Comparison of ENCODE assay signal across 8 cellular contexts in genomic region chr6:33318426-33319073, GRCh38. TPM values are rescaled to one million over a fixed set of nuclear protein-coding genes. Genes with fewer than 3 reads are reported as not detected.
DNase-seq lines count a peak whose midpoint lies in the region; ATAC-seq and TF ChIP-seq lines count a peak whose summit lies in the region.

No MANE protein-coding gene starts in this region.

- no peaks in the 10 kb centered on the region for H3K9me3 ChIP-seq in adrenal gland (replicated peaks in 1 of 3)
- no peaks in the 10 kb centered on the region for H3K9me3 ChIP-seq in liver (ENCODE audit: control insufficient read depth in 4 of 4, low read length in 3 of 4)
- no peaks in the 10 kb centered on the region for H3K9me3 ChIP-seq in thoracic aorta

- peak overlapping the region; percentile 96 for H3K4me3 Mint-ChIP-seq in activated CD4-positive, alpha-beta T cell treated with anti-CD3 and anti-CD28 coated beads, Interleukin-2, amount 10 ng/mL, durations not matched to agents 24 days and 14 days

- H3K27ac ChIP-seq in adrenal gland (peak overlapping the region; percentile 72 to 90 (median 78)), liver (ENCODE audit: low read depth in 1 of 2, low read length in 2 of 2) (peak overlapping the region; percentile 75 to 89), thoracic aorta (peak overlapping the region; percentile 66 to 75)

- H3K4me3 ChIP-seq in adrenal gland (peak overlapping the region in 2 of 4 donors; percentile 35 to 58), liver (ENCODE audit: low read depth in 1 of 3, low read length in 3 of 3) (peak overlapping the region in 1 of 3 donors; percentile 68), thoracic aorta (peak overlapping the region; percentile 76)

- H3K27me3 ChIP-seq in adrenal gland (no peaks in the 10 kb centered on the region), liver (ENCODE audit: control insufficient read depth in 4 of 4, insufficient read depth in 4 of 4, low read length in 3 of 4) (no peaks in the 10 kb centered on the region), thoracic aorta (replicated peaks; ENCODE audit: insufficient read depth) (no peaks in the 10 kb centered on the region)

- no peaks in the 10 kb centered on the region for H3K9me3 Mint-ChIP-seq in activated CD4-positive, alpha-beta T cell treated with anti-CD3 and anti-CD28 coated beads, Interleukin-2, amount 10 ng/mL, durations not matched to agents 24 days and 14 days

- no peaks in the 10 kb centered on the region for H3K27me3 Mint-ChIP-seq in activated CD4-positive, alpha-beta T cell treated with anti-CD3 and anti-CD28 coated beads, Interleukin-2, amount 10 ng/mL, durations not matched to agents 24 days and 14 days

- H3K27ac Mint-ChIP-seq in activated CD4-positive, alpha-beta T cell treated with anti-CD3 and anti-CD28 coated beads, Interleukin-2, amount 10 ng/mL, durations not matched to agents 24 days and 14 days = peak overlapping the region; percentile 96

- peaks cover 0 to 32% of the 10 kb centered on the region in 2 donors for H3K36me3 ChIP-seq in adrenal gland (replicated peaks in 1 of 2)
- H3K36me3 ChIP-seq in liver (ENCODE audit: control insufficient read depth in 4 of 4, insufficient read depth in 3 of 4, low read depth in 1 of 4, low read length in 3 of 4) = peaks cover 0 to 16% (median 8%) of the 10 kb centered on the region in 4 donors
- peaks cover 16% of the 10 kb centered on the region for H3K36me3 ChIP-seq in thoracic aorta

- TF ChIP-seq CTCF in adrenal gland (IDR thresholded peaks at IDR 0.05) (no peak), liver (IDR thresholded peaks at IDR 0.05; ENCODE audit: low read depth, low read length, missing input control) (no peak), thoracic aorta (IDR thresholded peaks at IDR 0.05) (no peak)

- H3K4me1 Mint-ChIP-seq in activated CD4-positive, alpha-beta T cell treated with anti-CD3 and anti-CD28 coated beads, Interleukin-2, amount 10 ng/mL, durations not matched to agents 24 days and 14 days = peaks cover 56% of the 10 kb centered on the region

- H3K4me1 ChIP-seq in adrenal gland (replicated peaks in 1 of 2) = peaks cover 49 to 66% of the 10 kb centered on the region in 2 donors
- H3K4me1 ChIP-seq in liver (ENCODE audit: control insufficient read depth in 4 of 4, insufficient read depth in 4 of 4, low read length in 3 of 4) = peaks cover 20 to 61% (median 51%) of the 10 kb centered on the region in 4 donors
- H3K4me1 ChIP-seq in thoracic aorta (ENCODE audit: control insufficient read depth in 1 of 2, low read depth in 2 of 2) = peaks cover 52 to 71% of the 10 kb centered on the region in 2 donors

- 62 to 70% (median 64%) methylated on average over 8 of the region's 8 CpGs for WGBS in adrenal gland, 4 donors
- 70% methylated on average over 8 of the region's 8 CpGs for WGBS in liver

- no peak for TF ChIP-seq RAD21 in liver (IDR thresholded peaks at IDR 0.05)

- H3K9ac ChIP-seq in liver (ENCODE audit: low read depth in 1 of 2, low read length in 2 of 2) = no peak overlapping the region

- intact Hi-C loops in activated CD4-positive, alpha-beta T cell treated with anti-CD3 and anti-CD28 coated beads, Interleukin-2, amount 10 ng/mL, durations not matched to agents 24 days and 14 days (cut with micrococcal nuclease) = loop anchor here (10.0 kb wide), 2 partner anchors 256 to 1584 kb away; partner anchors contain the start of gene CLIC1
- intact Hi-C loops in adrenal gland (cut with DNase I) = no loop called here

- DNase-seq in activated CD4-positive, alpha-beta T cell treated with anti-CD3 and anti-CD28 coated beads, Interleukin-2, amount 10 ng/mL, durations not matched to agents 24 days and 14 days = no peak
- no peak for DNase-seq in activated CD4-positive, alpha-beta T cell treated with anti-CD3 and anti-CD28 coated beads for 1 hour
- peak in 2 of 7 donors; percentile 21 to 29 for DNase-seq in adrenal gland
- no peak for DNase-seq in thoracic aorta (ENCODE audit: low spot score)
- no peak for DNase-seq in DMS153 treated with DMSO at 0.1 percent for 48 hours (lab: John Stamatoyannopoulos, UW; ENCODE audit: unreplicated experiment)
- no peak for DNase-seq in NCI-H774 (lab: John Stamatoyannopoulos, UW)

- H3K36me3 Mint-ChIP-seq in activated CD4-positive, alpha-beta T cell treated with anti-CD3 and anti-CD28 coated beads, Interleukin-2, amount 10 ng/mL, durations not matched to agents 24 days and 14 days (ENCODE audit: low read depth) = peaks cover 50% of the 10 kb centered on the region

- no peak for ATAC-seq in thoracic aorta (ENCODE audit: insufficient number of reproducible peaks, low FRiP score, low read depth)
- no peak for ATAC-seq in GM21423 (IDR thresholded peaks at IDR 0.05; ENCODE audit: unreplicated experiment)

- TF ChIP-seq POLR2A in adrenal gland (IDR thresholded peaks at IDR 0.05) = no peak

TF ChIP-seq in liver, 16 proteins besides CTCF, POLR2A, EP300 and RAD21:
- TF ChIP-seq GABPA (IDR thresholded peaks at IDR 0.05 in 1 of 2, conservative IDR thresholded peaks at IDR 0.05 in 1 of 2) (no peak), NR2F2 (IDR thresholded peaks at IDR 0.05) (no peak)

RNA-seq across cellular contexts. Expression of gene ZBTB22, which starts 1.0 kb away (rescaled TPM):
- total RNA-seq in activated CD4-positive, alpha-beta T cell treated with anti-CD3 and anti-CD28 coated beads, Interleukin-2, amount 10 ng/mL, durations not matched to agents 24 days and 14 days = 11.3 and 14.3 TPM in 2 replicates
- 10 to 100 TPM; 18.8 to 40.3 (median 24.8) TPM for total RNA-seq in adrenal gland
- polyA plus RNA-seq in adrenal gland = 10 to 100 TPM; 13.0 to 17.9 (median 15.4) TPM
- 1 to 10 TPM; 5.5 to 7.8 TPM for total RNA-seq in liver
- 1 to 10 TPM; 1.6 to 3.9 TPM for polyA plus RNA-seq in liver
- total RNA-seq in thoracic aorta = 10 to 100 TPM; 15.0 to 29.5 TPM

RNA-seq across cellular contexts. Expression of gene DAXX, which starts 4.2 kb away (rescaled TPM):
- 64.9 and 71.3 TPM in 2 replicates for total RNA-seq in activated CD4-positive, alpha-beta T cell treated with anti-CD3 and anti-CD28 coated beads, Interleukin-2, amount 10 ng/mL, durations not matched to agents 24 days and 14 days
- total RNA-seq in adrenal gland = 100 to 1,000 TPM in 1 of 8 donors, 10 to 100 TPM in 7; 36.7 to 106 (median 44.8) TPM
- 10 to 100 TPM; 45.8 to 81.8 (median 49.8) TPM for polyA plus RNA-seq in adrenal gland
- 10 to 100 TPM; 11.8 to 15.1 TPM for total RNA-seq in liver
- polyA plus RNA-seq in liver = 10 to 100 TPM; 12.9 to 13.1 TPM
- 10 to 100 TPM; 32.4 to 78.5 TPM for total RNA-seq in thoracic aorta

RNA-seq across cellular contexts. Expression of gene TAPBP, which starts 4.7 kb away (rescaled TPM):
- 271 and 278 TPM in 2 replicates for total RNA-seq in activated CD4-positive, alpha-beta T cell treated with anti-CD3 and anti-CD28 coated beads, Interleukin-2, amount 10 ng/mL, durations not matched to agents 24 days and 14 days
- total RNA-seq in adrenal gland (100 to 1,000 TPM; 112 to 322 (median 218) TPM), liver (10 to 100 TPM; 52.7 to 74.0 TPM), thoracic aorta (100 to 1,000 TPM in 1 of 2 donors, 10 to 100 TPM in 1; 88.0 to 107 TPM)
- polyA plus RNA-seq in adrenal gland (100 to 1,000 TPM in 2 of 3 donors, 10 to 100 TPM in 1; 38.7 to 163 (median 107) TPM), liver (10 to 100 TPM; 47.9 to 49.3 TPM)

RNA-seq across cellular contexts. Expression of gene RGL2, which starts 19.8 kb away (rescaled TPM):
- 27.3 and 28.4 TPM in 2 replicates for total RNA-seq in activated CD4-positive, alpha-beta T cell treated with anti-CD3 and anti-CD28 coated beads, Interleukin-2, amount 10 ng/mL, durations not matched to agents 24 days and 14 days
- total RNA-seq in adrenal gland (100 to 1,000 TPM in 1 of 8 donors, 10 to 100 TPM in 7; 51.3 to 177 (median 85.4) TPM), liver (10 to 100 TPM; 16.7 to 17.8 TPM), thoracic aorta (10 to 100 TPM; 49.9 to 83.5 TPM)
- polyA plus RNA-seq in adrenal gland (100 to 1,000 TPM in 2 of 3 donors, 10 to 100 TPM in 1; 36.4 to 224 (median 147) TPM), liver (10 to 100 TPM; 16.8 to 22.8 TPM)

RNA-seq across cellular contexts. Expression of gene PFDN6, which starts 29.1 kb away (rescaled TPM):
- 114 and 132 TPM in 2 replicates for total RNA-seq in activated CD4-positive, alpha-beta T cell treated with anti-CD3 and anti-CD28 coated beads, Interleukin-2, amount 10 ng/mL, durations not matched to agents 24 days and 14 days
- 100 to 1,000 TPM in 1 of 8 donors, 10 to 100 TPM in 6, 1 to 10 TPM in 1; 6.8 to 137 (median 45.7) TPM for total RNA-seq in adrenal gland
- 100 to 1,000 TPM; 180 to 830 (median 713) TPM for polyA plus RNA-seq in adrenal gland
- 10 to 100 TPM; 12.5 to 22.4 TPM for total RNA-seq in liver
- polyA plus RNA-seq in liver = 10 to 100 TPM in 1 of 2 donors, 1 to 10 TPM in 1; 6.5 to 60.1 TPM
- total RNA-seq in thoracic aorta = 10 to 100 TPM; 26.8 to 31.9 TPM
